In the genomic region with DNA sequence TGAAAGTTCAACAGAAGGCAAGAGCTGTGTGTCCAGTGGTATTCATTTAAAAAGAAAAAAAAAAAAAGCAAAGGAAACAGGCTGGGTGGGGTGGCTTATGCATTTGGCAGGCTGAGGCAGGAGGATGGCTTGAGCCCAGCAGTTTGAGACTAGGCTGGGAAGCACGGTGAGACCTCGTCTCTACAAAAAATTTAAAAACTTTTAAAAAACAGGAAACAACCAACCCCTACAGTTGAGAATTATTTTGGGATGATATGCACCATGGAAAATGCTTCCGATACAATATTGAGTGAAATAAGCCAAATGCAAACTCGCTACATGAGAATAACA, we compare ENCODE assay signal across 24 cellular contexts. TPM values are rescaled to one million over a fixed set of nuclear protein-coding genes. Genes with fewer than 3 reads are reported as not detected.
DNase-seq lines count a peak whose midpoint lies in the region; ATAC-seq, FAIRE-seq and TF ChIP-seq lines count a peak whose summit lies in the region.
"Had no signal": no experiment of that assay in that cellular context is flagged by ENCODE, and none has a peak within 500 bp of the region (broad histone marks: within the 10 kb centered on the region; RNA-seq: fewer than 3 reads in every experiment).

No MANE protein-coding gene starts in this region.

- no TSS peak for BruUV-seq in K562 (replicated peaks; lab: Mats Ljungman, UMichigan)

- H3K9me1 ChIP-seq in K562 (ENCODE audit: control insufficient read depth, insufficient read depth, low read length) = no peaks in the 10 kb centered on the region

- DNase-seq in K562 (ENCODE audit: extremely low read depth in 1 of 4, low spot score in 3 of 4) (no peak), left ventricle myocardium superior (peak; percentile 65), sigmoid colon (peak; percentile 67), DMS153 (lab: John Stamatoyannopoulos, UW) (no peak), osteoblast (ENCODE audit: insufficient read length, low spot score, missing footprints) (no peak), NCI-H526 treated with DMSO at 0.1 percent for 48 hours (lab: John Stamatoyannopoulos, UW) (no peak)
- no peak for DNase-seq in activated naive CD4-positive, alpha-beta T cell treated with Interleukin-2 at 50 U/mL for 16 hours
- DNase-seq: ACHN; activated CD4-positive, alpha-beta T cell treated with anti-CD3 and anti-CD28 coated beads, Interleukin-2, amount 50 U/mL, for 1 hour; DND-41; mucosa of descending colon; NCI-H1092 treated with DMSO at 0.1 percent for 48 hours; NCI-H187 treated with DMSO at 0.1 percent for 48 hours; NCI-H69; small intestine; stimulated activated CD4-positive, alpha-beta T cell treated with anti-CD3 and anti-CD28 coated beads, Interleukin-2, amount 100 ng/mL, for 24 hours had no signal

- POLR2A ChIA-PET in K562 (lab: Yijun Ruan, JAX) = no interaction called here

- H2AFZ ChIP-seq in K562 (ENCODE audit: low read depth, low read length) (no peak overlapping the region), osteoblast (ENCODE audit: low read length) (no peak overlapping the region)

- CTCF ChIA-PET in K562 (lab: Yijun Ruan, JAX; ENCODE audit: low intra/inter-chr PET ratio) = no interaction called here

- peaks cover 47 to 79% (median 56%) of the 10 kb centered on the region in 10 experiments for H3K4me1 ChIP-seq in BLaER1 treated with 17β-estradiol and CSF1 and Interleukin-3, amounts not matched to agents 10 nM and 100 nM
- peaks cover 9 to 18% of the 10 kb centered on the region in 2 experiments; a peak in 4 of 5 replicates for H3K4me1 ChIP-seq in K562 (replicated peaks in 1 of 2; ENCODE audit: control insufficient read depth in 2 of 2, insufficient read depth in 2 of 2, low read length in 2 of 2)
- H3K4me1 ChIP-seq in sigmoid colon = peaks cover 0 to 16% (median 15%) of the 10 kb centered on the region in 4 donors
- H3K4me1 ChIP-seq in osteoblast (ENCODE audit: insufficient read depth, low read length) = peaks cover 9% of the 10 kb centered on the region

- H4K20me1 ChIP-seq in BLaER1 treated with 17β-estradiol and CSF1 and Interleukin-3, amounts not matched to agents 10 nM and 100 nM = peaks cover 0 to 19% (median 0%) of the 10 kb centered on the region in 11 experiments; a peak in 4 of 22 replicates
- H4K20me1 ChIP-seq in K562 (replicated peaks; ENCODE audit: control insufficient read depth, insufficient read depth, low read length) (no peaks in the 10 kb centered on the region), osteoblast (ENCODE audit: insufficient read depth, low read length) (peaks cover 4% of the 10 kb centered on the region)

- peaks cover 0 to 14% (median 8%) of the 10 kb centered on the region in 11 experiments; a peak in 5 of 22 replicates for H3K9me3 ChIP-seq in BLaER1 treated with 17β-estradiol and CSF1 and Interleukin-3, amounts not matched to agents 10 nM and 100 nM (replicated peaks in 1 of 11)
- H3K9me3 ChIP-seq in K562 (replicated peaks; ENCODE audit: control insufficient read depth, insufficient read depth, low read depth, low read length) (no peaks in the 10 kb centered on the region), sigmoid colon (no peaks in the 10 kb centered on the region), osteoblast (ENCODE audit: low read depth, low read length) (no peaks in the 10 kb centered on the region)
- H3K9me3 ChIP-seq: mucosa of descending colon had no signal

- peak; percentile 6 for FAIRE-seq in K562 (lab: Jason Lieb, UNC)
- FAIRE-seq: H1, small intestine, urothelium cell line had no signal

- H3K79me2 ChIP-seq in K562 (ENCODE audit: control insufficient read depth, insufficient read depth, low read length) (no peaks in the 10 kb centered on the region), osteoblast (ENCODE audit: insufficient read depth, low read length) (peaks cover 3% of the 10 kb centered on the region)

- peak overlapping the region; percentile 10 to 75 (median 34); a peak in 17 of 22 replicates for H3K4me2 ChIP-seq in BLaER1 treated with 17β-estradiol and CSF1 and Interleukin-3, amounts not matched to agents 10 nM and 100 nM
- no peak overlapping the region for H3K4me2 ChIP-seq in K562 (ENCODE audit: insufficient read depth, low read length)
- H3K4me2 ChIP-seq in osteoblast (ENCODE audit: insufficient read depth, low read length) = no peak overlapping the region

- H3K27me3 ChIP-seq in BLaER1 treated with 17β-estradiol and CSF1 and Interleukin-3, amounts not matched to agents 10 nM and 100 nM = peaks cover 0 to 14% (median 5%) of the 10 kb centered on the region in 11 experiments; a peak in 12 of 22 replicates
- H3K27me3 ChIP-seq in K562 (ENCODE audit: control insufficient read depth in 2 of 2, insufficient read depth in 2 of 2, low read length in 2 of 2) (no peaks in the 10 kb centered on the region), sigmoid colon (no peaks in the 10 kb centered on the region), osteoblast (ENCODE audit: insufficient read depth, low read length) (no peaks in the 10 kb centered on the region)
- H3K27me3 ChIP-seq: cardiac muscle cell had no signal

- no peak for TF ChIP-seq CTCF in K562 (IDR thresholded peaks at IDR 0.05 in 2 of 3, conservative IDR thresholded peaks at IDR 0.05 in 1 of 3; ENCODE audit: insufficient read depth in 2 of 3, low read depth in 1 of 3, low read length in 3 of 3)
- no peak for TF ChIP-seq CTCF in sigmoid colon (IDR thresholded peaks at IDR 0.05)
- TF ChIP-seq CTCF in osteoblast (IDR thresholded peaks at IDR 0.05; ENCODE audit: extremely low read depth, low read depth, low read length) = no peak

- H3K36me3 ChIP-seq in BLaER1 treated with 17β-estradiol and CSF1 and Interleukin-3, amounts not matched to agents 10 nM and 100 nM = peaks cover 0 to 25% (median 8%) of the 10 kb centered on the region in 11 experiments; a peak in 17 of 22 replicates
- H3K36me3 ChIP-seq in K562 (ENCODE audit: control insufficient read depth, insufficient read depth, low read length) (no peaks in the 10 kb centered on the region), sigmoid colon (no peaks in the 10 kb centered on the region), osteoblast (ENCODE audit: insufficient read depth, low read length) (no peaks in the 10 kb centered on the region)
- H3K36me3 ChIP-seq: cardiac muscle cell had no signal

- no peak overlapping the region for H3K4me3 ChIP-seq in BLaER1 treated with 17β-estradiol and CSF1 and Interleukin-3, amounts not matched to agents 10 nM and 100 nM
- H3K4me3 ChIP-seq in K562 (no peak overlapping the region), sigmoid colon (no peak overlapping the region), osteoblast (ENCODE audit: insufficient read depth, low read length) (no peak overlapping the region)
- H3K4me3 ChIP-seq: cardiac muscle cell, mucosa of descending colon had no signal

- no peak for TF ChIP-seq RAD21 in K562 (CRISPR knock-in tag; conservative IDR thresholded peaks at IDR 0.05 in 1 of 2, IDR thresholded peaks at IDR 0.05 in 1 of 2)

- in situ Hi-C loops in K562 (cut with MboI) = loop anchor here (25.0 kb wide), 1 partner anchor 200 kb away; a partner anchor contains a TSS

- TF ChIP-seq POLR2A in K562 (conservative IDR thresholded peaks at IDR 0.05) (no peak), sigmoid colon (IDR thresholded peaks at IDR 0.05) (no peak)

- intact Hi-C loops in K562 (cut with micrococcal nuclease) (no loop called here), left ventricle myocardium superior (cut with micrococcal nuclease) (no loop called here), sigmoid colon (cut with DNase I) (no loop called here)

- H3K27ac ChIP-seq in BLaER1 treated with 17β-estradiol and CSF1 and Interleukin-3, amounts not matched to agents 10 nM and 100 nM = no peak overlapping the region
- H3K27ac ChIP-seq in K562 (ENCODE audit: extremely low read depth, low read depth, low read length) (no peak overlapping the region), sigmoid colon (peak overlapping the region in 3 of 4 donors; percentile 31 to 45 (median 45)), osteoblast (ENCODE audit: low read depth, low read length) (no peak overlapping the region)
- H3K27ac ChIP-seq: C4-2B, cardiac muscle cell, VCaP had no signal

- ATAC-seq in K562 (no peak), left ventricle myocardium superior (peak; percentile 44)
- ATAC-seq: left lobe of liver, mucosa of descending colon, SK-N-SH treated with all-trans-retinoic acid at 6 μM for 48 hours had no signal

- no peak for TF ChIP-seq EP300 in K562 (IDR thresholded peaks at IDR 0.05; ENCODE audit: low read length)
- TF ChIP-seq EP300 in sigmoid colon (IDR thresholded peaks at IDR 0.05) = no peak

- no peak overlapping the region for H3K9ac ChIP-seq in BLaER1 treated with 17β-estradiol and CSF1 and Interleukin-3, amounts not matched to agents 10 nM and 100 nM
- H3K9ac ChIP-seq in K562 (ENCODE audit: insufficient read depth in 1 of 2, low read depth in 2 of 2, low read length in 2 of 2) = no peak overlapping the region

- 67% methylated on average over 4 of the region's 4 CpGs for WGBS in K562 (ENCODE audit: insufficient coverage, low coverage, missing lambda C conversion rate)
- 70 to 86% methylated on average over 4 of the region's 4 CpGs for WGBS in sigmoid colon, 2 donors

RNA-seq across cellular contexts. Expression of a gene that starts 31.2 kb away (rescaled TPM):
- 213 and 354 TPM in 2 replicates for total RNA-seq in K562 (2011; cell fraction: chromatin; rRNA removed; ENCODE audit: low replicate concordance)
- 191 TPM in 2 replicates for total RNA-seq in K562 (2011; cell fraction: nucleolus; rRNA removed)
- 220 and 291 TPM in 2 replicates for total RNA-seq in K562 (2011; cell fraction: nucleoplasm; rRNA removed)
- 49.6 and 57.0 TPM in 2 replicates for total RNA-seq in K562 (2014; rRNA removed)
- total RNA-seq in K562 (2014; rRNA removed; fragmentation: Illumina TruSeq; extraction: Trizol) = 36.9 and 37.6 TPM in 2 replicates
- total RNA-seq in K562 (2015; rRNA removed; fragmentation: Illumina TruSeq; extraction: Trizol) = 35.2 and 38.5 TPM in 2 replicates
- 64.0 and 64.4 TPM in 2 replicates for total RNA-seq in K562 (2021)
- polyA plus RNA-seq in K562 (2011; rRNA removed) = 51.0 and 58.7 TPM in 2 replicates
- 53.2 and 74.2 TPM in 2 replicates for polyA plus RNA-seq in K562 (2011; cell fraction: cytosol; rRNA removed)
- 140 and 232 TPM in 2 replicates for polyA plus RNA-seq in K562 (2011; cell fraction: nucleus; rRNA removed)
- 44.4 and 61.5 TPM in 2 replicates for polyA plus RNA-seq in K562 (2012)
- 79.5 and 90.7 TPM in 2 replicates for polyA plus RNA-seq in K562 (2014; fragmentation: Illumina TruSeq; extraction: Trizol)
- polyA plus RNA-seq in K562 (2014; fragmentation: Nextera tagmentation; extraction: Ambion mirVana) = 10 to 100 TPM; 11.6 to 19.3 TPM
- 67.4 and 76.7 TPM in 2 replicates for polyA plus RNA-seq in K562 (2014; rRNA removed)
- 42.3 and 45.7 TPM in 2 replicates for polyA minus RNA-seq in K562 (2011; rRNA and poly(A)+ RNA removed)
- polyA minus RNA-seq in K562 (2011; cell fraction: cytosol; rRNA and poly(A)+ RNA removed) = 31.4 and 33.8 TPM in 2 replicates
- 74.3 and 76.3 TPM in 2 replicates for polyA minus RNA-seq in K562 (2011; cell fraction: nucleus; rRNA and poly(A)+ RNA removed)
- 12.5 TPM for total RNA-seq in left ventricle myocardium superior
- total RNA-seq in sigmoid colon = 10 to 100 TPM; 30.0 to 39.2 (median 37.4) TPM
- 100 to 1,000 TPM in 1 of 3 donors, 10 to 100 TPM in 2; 49.7 to 113 (median 55.3) TPM for polyA plus RNA-seq in sigmoid colon
- 28.6 and 29.0 TPM in 2 replicates for total RNA-seq in osteoblast

RNA-seq across cellular contexts. Expression of a gene that starts 44.3 kb away (rescaled TPM):
- 74.0 and 256 TPM in 2 replicates for total RNA-seq in K562 (2011; cell fraction: chromatin; rRNA removed; ENCODE audit: low replicate concordance)
- 209 and 220 TPM in 2 replicates for total RNA-seq in K562 (2011; cell fraction: nucleolus; rRNA removed)
- 139 and 147 TPM in 2 replicates for total RNA-seq in K562 (2011; cell fraction: nucleoplasm; rRNA removed)
- total RNA-seq in K562 (2014; rRNA removed) (187 and 239 TPM in 2 replicates), K562 (2014; rRNA removed; fragmentation: Illumina TruSeq; extraction: Trizol) (42.1 and 52.9 TPM in 2 replicates), K562 (2015; rRNA removed; fragmentation: Illumina TruSeq; extraction: Trizol) (97.8 and 103 TPM in 2 replicates), K562 (2021) (164 and 167 TPM in 2 replicates), left ventricle myocardium superior (59.8 TPM), sigmoid colon (100 to 1,000 TPM in 1 of 4 donors, 10 to 100 TPM in 3; 71.2 to 130 (median 81.2) TPM), osteoblast (54.8 and 55.7 TPM in 2 replicates)
- polyA plus RNA-seq in K562 (2011; rRNA removed) (127 and 158 TPM in 2 replicates), K562 (2014; fragmentation: Illumina TruSeq; extraction: Trizol) (100.0 and 155 TPM in 2 replicates), K562 (2014; fragmentation: Nextera tagmentation; extraction: Ambion mirVana) (10 to 100 TPM; 35.4 to 53.3 TPM), K562 (2014; rRNA removed) (209 and 231 TPM in 2 replicates), sigmoid colon (10 to 100 TPM; 48.0 to 85.0 (median 51.3) TPM)
- polyA plus RNA-seq in K562 (2011; cell fraction: cytosol; rRNA removed) = 271 and 517 TPM in 2 replicates
- 407 and 557 TPM in 2 replicates for polyA plus RNA-seq in K562 (2011; cell fraction: nucleus; rRNA removed)
- 134 and 149 TPM in 2 replicates for polyA plus RNA-seq in K562 (2012)
- polyA minus RNA-seq in K562 (2011; rRNA and poly(A)+ RNA removed) = 51.7 and 70.1 TPM in 2 replicates
- 78.1 and 83.2 TPM in 2 replicates for polyA minus RNA-seq in K562 (2011; cell fraction: cytosol; rRNA and poly(A)+ RNA removed)
- polyA minus RNA-seq in K562 (2011; cell fraction: nucleus; rRNA and poly(A)+ RNA removed) = 115 and 121 TPM in 2 replicates

Comparison
In these comparisons a context has a peak if more than half of its experiments do, and no peak if none do; other contexts are left out.
1. H3K27ac ChIP-seq: peak in sigmoid colon (3 of 4); none in BLaER1 treated with 17β-estradiol and CSF1 and Interleukin-3, amounts not matched to agents 10 nM and 100 nM (0 of 11), K562 (single experiment) and osteoblast (single experiment).
2. H3K4me2 ChIP-seq: peak in BLaER1 treated with 17β-estradiol and CSF1 and Interleukin-3, amounts not matched to agents 10 nM and 100 nM (11 of 11); none in K562 (single experiment) and osteoblast (single experiment).
3. DNase-seq: peak in left ventricle myocardium superior (single experiment) and sigmoid colon (single experiment); none in K562 (0 of 4), DMS153 (single experiment), activated naive CD4-positive, alpha-beta T cell treated with Interleukin-2 at 50 U/mL for 16 hours (single experiment), osteoblast (single experiment) and NCI-H526 treated with DMSO at 0.1 percent for 48 hours (single experiment).